In genomic region chr12:47356129-47356622, GRCh38 we compare ENCODE assay signal across 9 cellular contexts.
DNase-seq lines count a peak whose midpoint lies in the region; ATAC-seq and TF ChIP-seq lines count a peak whose summit lies in the region.
"Had no signal": no experiment of that assay in that cellular context is flagged by ENCODE, and none has a peak within 500 bp of the region (broad histone marks: within the 10 kb centered on the region; RNA-seq: fewer than 3 reads in every experiment).

No MANE protein-coding gene starts in this region.

- H3K4me3 Mint-ChIP-seq in activated CD4-positive, alpha-beta T cell treated with anti-CD3 and anti-CD28 coated beads, Interleukin-2, amount 10 ng/mL, durations not matched to agents 24 days and 14 days = peak overlapping the region; percentile 63

- H3K36me3 ChIP-seq in osteoblast (ENCODE audit: insufficient read depth, low read length) = no peaks in the 10 kb centered on the region
- no peaks in the 10 kb centered on the region for H3K36me3 ChIP-seq in gastrocnemius medialis

- no peaks in the 10 kb centered on the region for H3K27me3 Mint-ChIP-seq in activated CD4-positive, alpha-beta T cell treated with anti-CD3 and anti-CD28 coated beads, Interleukin-2, amount 10 ng/mL, durations not matched to agents 24 days and 14 days

- peaks cover 69% of the 10 kb centered on the region for H3K4me1 Mint-ChIP-seq in activated CD4-positive, alpha-beta T cell treated with anti-CD3 and anti-CD28 coated beads, Interleukin-2, amount 10 ng/mL, durations not matched to agents 24 days and 14 days

- H3K4me1 ChIP-seq in osteoblast (ENCODE audit: insufficient read depth, low read length) = peaks cover 10% of the 10 kb centered on the region
- H3K4me1 ChIP-seq in gastrocnemius medialis = peaks cover 0 to 3% of the 10 kb centered on the region in 2 donors
- H3K4me1 ChIP-seq: A549 had no signal

- peak overlapping the region; percentile 98 for H3K27ac Mint-ChIP-seq in activated CD4-positive, alpha-beta T cell treated with anti-CD3 and anti-CD28 coated beads, Interleukin-2, amount 10 ng/mL, durations not matched to agents 24 days and 14 days

- H3K9me3 ChIP-seq in osteoblast (ENCODE audit: low read depth, low read length) (no peaks in the 10 kb centered on the region), gastrocnemius medialis (no peaks in the 10 kb centered on the region)

- no peak for TF ChIP-seq POLR2A in gastrocnemius medialis (IDR thresholded peaks at IDR 0.05)

- H3K36me3 Mint-ChIP-seq in activated CD4-positive, alpha-beta T cell treated with anti-CD3 and anti-CD28 coated beads, Interleukin-2, amount 10 ng/mL, durations not matched to agents 24 days and 14 days (ENCODE audit: low read depth) = peaks cover 33% of the 10 kb centered on the region

- in situ Hi-C loops in gastrocnemius medialis (cut with MboI; ENCODE audit: low sequenced_read_pairs in 4 of 4) (no loop called here), ACHN (cut with HindIII; ENCODE audit: low pct_ligation_motif_present, low pct_unique_long_range_greater_than_20kb, low sequenced_read_pairs) (no loop called here)

- ATAC-seq in activated CD4-positive, CD25-positive, alpha-beta regulatory T cell treated with anti-CD3 and anti-CD28 coated beads, Interleukin-2, amount 50 U/mL, for 24 hours = peak; percentile 80 to 84
- peak; percentile 61 for ATAC-seq in HG03025 (IDR thresholded peaks at IDR 0.05; ENCODE audit: low FRiP score, unreplicated experiment)
- ATAC-seq in gastrocnemius medialis = no peak
- ATAC-seq: A549 had no signal

- no peak for TF ChIP-seq CTCF in osteoblast (IDR thresholded peaks at IDR 0.05; ENCODE audit: extremely low read depth, low read depth, low read length)
- TF ChIP-seq CTCF in gastrocnemius medialis (IDR thresholded peaks at IDR 0.05 in 4 of 5, conservative IDR thresholded peaks at IDR 0.05 in 1 of 5) = no peak

- peaks cover 3% of the 10 kb centered on the region for H3K9me3 Mint-ChIP-seq in activated CD4-positive, alpha-beta T cell treated with anti-CD3 and anti-CD28 coated beads, Interleukin-2, amount 10 ng/mL, durations not matched to agents 24 days and 14 days

- H3K4me3 ChIP-seq in osteoblast (ENCODE audit: insufficient read depth, low read length) = no peak overlapping the region
- no peak overlapping the region for H3K4me3 ChIP-seq in gastrocnemius medialis
- H3K4me3 ChIP-seq: A549 had no signal

- DNase-seq in activated CD4-positive, CD25-positive, alpha-beta regulatory T cell (lab: John Stamatoyannopoulos, UW) = no peak
- DNase-seq in activated CD4-positive, alpha-beta T cell treated with anti-CD3 and anti-CD28 coated beads, Interleukin-2, amount 10 ng/mL, durations not matched to agents 24 days and 14 days = peak; percentile 71
- DNase-seq in osteoblast (ENCODE audit: insufficient read length, low spot score, missing footprints) = no peak
- DNase-seq in gastrocnemius medialis = no peak
- no peak for DNase-seq in HuH-7.5 (ENCODE audit: low spot score)
- DNase-seq in ACHN = no peak

- peak overlapping the region; percentile 36 for H2AFZ ChIP-seq in osteoblast (ENCODE audit: low read length)

- intact Hi-C loops in activated CD4-positive, alpha-beta T cell treated with anti-CD3 and anti-CD28 coated beads, Interleukin-2, amount 10 ng/mL, durations not matched to agents 24 days and 14 days (cut with micrococcal nuclease) = loop anchor here (1.0 to 10.0 kb wide), 6 partner anchors 12 to 1141 kb away; no protein-coding TSS in a partner anchor
- intact Hi-C loops in gastrocnemius medialis (cut with DNase I; ENCODE audit: low total_unique reads) = no loop called here

- H3K79me2 ChIP-seq in osteoblast (ENCODE audit: insufficient read depth, low read length) = no peaks in the 10 kb centered on the region

- H3K27me3 ChIP-seq in osteoblast (ENCODE audit: insufficient read depth, low read length) = no peaks in the 10 kb centered on the region
- no peaks in the 10 kb centered on the region for H3K27me3 ChIP-seq in gastrocnemius medialis

- H3K27ac ChIP-seq in osteoblast (ENCODE audit: low read depth, low read length) = no peak overlapping the region
- H3K27ac ChIP-seq in gastrocnemius medialis = no peak overlapping the region

- no peak overlapping the region for H3K4me2 ChIP-seq in osteoblast (ENCODE audit: insufficient read depth, low read length)
- H3K4me2 ChIP-seq: A549 had no signal

- H4K20me1 ChIP-seq in osteoblast (ENCODE audit: insufficient read depth, low read length) = no peaks in the 10 kb centered on the region

Comparison
In these comparisons a context has a peak if more than half of its experiments do, and no peak if none do; other contexts are left out.
1. ATAC-seq: peak in activated CD4-positive, CD25-positive, alpha-beta regulatory T cell treated with anti-CD3 and anti-CD28 coated beads, Interleukin-2, amount 50 U/mL, for 24 hours (2 of 2) and HG03025 (single experiment); none in gastrocnemius medialis (0 of 2).